ENCODE assay signal across 22 cellular contexts in genomic region chr6:164337925-164338381, GRCh38.
"Had no signal": no experiment of that assay in that cellular context is flagged by ENCODE, and none has a peak within 500 bp of the region (broad histone marks: within the 10 kb centered on the region; RNA-seq: fewer than 3 reads in every experiment).

No MANE protein-coding gene starts in this region.

- H2AFZ ChIP-seq: PC-9 had no signal

- ATAC-seq: Right ventricle myocardium inferior, SK-N-SH treated with all-trans-retinoic acid at 6 μM for 48 hours had no signal

- H3K4me2 ChIP-seq: PC-9 had no signal

- H3K27ac ChIP-seq: PC-9, Peyer's patch, SJCRH30 had no signal

- H3K36me3 ChIP-seq: MG63, Peyer's patch, SJCRH30 had no signal

- H3K4me1 ChIP-seq: Peyer's patch, SJCRH30 had no signal

- H3K27me3 ChIP-seq: MG63, Peyer's patch, SJCRH30 had no signal

- H3K9me3 ChIP-seq: MG63, Peyer's patch, SJCRH30 had no signal

- DNase-seq: Karpas-422; KG1; MG63; NCI-H1092 treated with DMSO at 0.1 percent for 48 hours; NCI-H1436; NCI-H187; NCI-H2029; NCI-H2081 treated with DMSO at 0.1 percent for 48 hours; NCI-H2171; NCI-H226; NCI-H446; NCI-H510A; NCI-H524 treated with DMSO at 0.1 percent for 48 hours; NCI-H69; NCI-H774; NK-92 treated with Interleukin-12 subunit alpha and Interleukin-12 subunit beta, amount 100 ng/mL, for 24 hours; PC-9; Peyer's patch; SHP77 treated with DMSO at 0.1 percent for 48 hours; SJCRH30 had no signal

- H3K4me3 ChIP-seq: MG63, PC-9, Peyer's patch, SJCRH30 had no signal
